Comparison of ENCODE assay signal across 8 cellular contexts in genomic region chr11:697811-698311, GRCh38. TPM values are rescaled to one million over a fixed set of nuclear protein-coding genes. Genes with fewer than 3 reads are reported as not detected.
DNase-seq lines count a peak whose midpoint lies in the region; ATAC-seq and TF ChIP-seq lines count a peak whose summit lies in the region.

No MANE protein-coding gene starts in this region.

- H3K79me2 ChIP-seq in hepatocyte, result peaks cover 68% of the 10 kb centered on the region

- peaks cover 22% of the 10 kb centered on the region for H3K4me1 Mint-ChIP-seq in T-helper 2 cell treated with Interferon-gamma antibody and Interleukin-4, amounts not matched to agents 5 μg/mL and 100 μg/mL, for 36 hours (ENCODE audit: low read depth)
- H3K4me1 Mint-ChIP-seq in WTC11, result peaks cover 23% of the 10 kb centered on the region

- H3K4me3 ChIP-seq in hepatocyte (no peak overlapping the region), subcutaneous abdominal adipose tissue (ENCODE audit: low read depth in 1 of 5, low read length in 5 of 5) (peak overlapping the region in 1 of 5 donors; percentile 16)

- TF ChIP-seq CTCF in WTC11 (IDR thresholded peaks at IDR 0.05), result no peak
- TF ChIP-seq CTCF in hepatocyte (IDR thresholded peaks at IDR 0.05; ENCODE audit: poor library complexity), result no peak

- no peaks in the 10 kb centered on the region for H3K27me3 Mint-ChIP-seq in T-helper 2 cell treated with Interferon-gamma antibody and Interleukin-4, amounts not matched to agents 5 μg/mL and 100 μg/mL, for 36 hours (ENCODE audit: low read depth)
- H3K27me3 Mint-ChIP-seq in WTC11 (ENCODE audit: low read depth), result no peaks in the 10 kb centered on the region

- peak overlapping the region; percentile 57 for H3K27ac Mint-ChIP-seq in T-helper 2 cell treated with Interferon-gamma antibody and Interleukin-4, amounts not matched to agents 5 μg/mL and 100 μg/mL, for 36 hours
- peak overlapping the region; percentile 40 for H3K27ac Mint-ChIP-seq in WTC11

- no peak for DNase-seq in T-helper 2 cell treated with Interferon-gamma antibody and Interleukin-4, amounts not matched to agents 5 μg/mL and 100 μg/mL, for 36 hours (ENCODE audit: low spot score)
- DNase-seq in T-helper 2 cell (no peak), WTC11 (ENCODE audit: low spot score) (no peak), hepatocyte (ENCODE audit: low spot score) (no peak), GOT3 (lab: John Stamatoyannopoulos, UW) (no peak)
- DNase-seq in NK-92 treated with Interleukin-12 subunit alpha and Interleukin-12 subunit beta, amount 100 ng/mL, for 24 hours (lab: John Stamatoyannopoulos, UW), result no peak

- H4K20me1 ChIP-seq in hepatocyte (ENCODE audit: insufficient read depth, poor library complexity, severe bottlenecking), result peaks cover 9% of the 10 kb centered on the region

- H3K27me3 ChIP-seq in hepatocyte (no peaks in the 10 kb centered on the region), subcutaneous abdominal adipose tissue (ENCODE audit: control insufficient read depth in 5 of 5, insufficient read depth in 4 of 5, low read length in 5 of 5) (no peaks in the 10 kb centered on the region)

- POLR2A ChIA-PET in WTC11 (lab: Charles Lee), result no interaction called here

- peak overlapping the region; percentile 4 to 56 (median 24) for H3K9ac ChIP-seq in subcutaneous abdominal adipose tissue (ENCODE audit: low read length in 5 of 5)

- ATAC-seq in WTC11 (no peak), GM21528 (IDR thresholded peaks at IDR 0.05; ENCODE audit: low FRiP score, unreplicated experiment) (no peak)

- peak overlapping the region; percentile 81 for H3K4me2 ChIP-seq in hepatocyte

- H3K9me3 Mint-ChIP-seq in T-helper 2 cell treated with Interferon-gamma antibody and Interleukin-4, amounts not matched to agents 5 μg/mL and 100 μg/mL, for 36 hours, result no peaks in the 10 kb centered on the region
- H3K9me3 Mint-ChIP-seq in WTC11, result no peaks in the 10 kb centered on the region

- H3K4me3 Mint-ChIP-seq in T-helper 2 cell treated with Interferon-gamma antibody and Interleukin-4, amounts not matched to agents 5 μg/mL and 100 μg/mL, for 36 hours, result peak overlapping the region; percentile 86
- H3K4me3 Mint-ChIP-seq in WTC11, result peak overlapping the region; percentile 4; the same call in 1 of the 2 replicates

- H3K36me3 ChIP-seq in hepatocyte (replicated peaks; ENCODE audit: insufficient read depth, low read depth) (no peaks in the 10 kb centered on the region), subcutaneous abdominal adipose tissue (ENCODE audit: control insufficient read depth in 5 of 5, insufficient read depth in 5 of 5, low read length in 5 of 5) (peaks cover 0 to 27% (median 16%) of the 10 kb centered on the region in 5 donors)

- WGBS in hepatocyte (ENCODE audit: low lambda C conversion rate, missing lambda C conversion rate), result 86% methylated on average over 11 of the region's 11 CpGs

- no peaks in the 10 kb centered on the region for H3K9me2 ChIP-seq in hepatocyte (replicated peaks; ENCODE audit: insufficient read depth)

- H3K4me1 ChIP-seq in hepatocyte (ENCODE audit: insufficient read depth), result peaks cover 30% of the 10 kb centered on the region
- H3K4me1 ChIP-seq in subcutaneous abdominal adipose tissue (ENCODE audit: control insufficient read depth in 5 of 5, insufficient read depth in 5 of 5, low read length in 5 of 5), result peaks cover 0 to 52% (median 42%) of the 10 kb centered on the region in 5 donors

- H3K36me3 Mint-ChIP-seq in T-helper 2 cell treated with Interferon-gamma antibody and Interleukin-4, amounts not matched to agents 5 μg/mL and 100 μg/mL, for 36 hours (ENCODE audit: low read depth), result peaks cover 17% of the 10 kb centered on the region
- 0 out of 2 replicates have a peak, but pooled peaks cover 3% of the 10 kb centered on the region for H3K36me3 Mint-ChIP-seq in WTC11

- CTCF ChIA-PET in WTC11 (lab: Charles Lee), result interaction anchor here (0.9 to 4.0 kb wide), 3 partner anchors 8 to 30 kb away, joined by 4 to 38 read pairs (median 15); partner anchors contain the start of gene EPS8L2

- H3K9me3 ChIP-seq in hepatocyte (ENCODE audit: low read depth), result no peaks in the 10 kb centered on the region
- H3K9me3 ChIP-seq in subcutaneous abdominal adipose tissue (ENCODE audit: control insufficient read depth in 5 of 5, low read length in 5 of 5), result no peaks in the 10 kb centered on the region

- no peak overlapping the region for H2AFZ ChIP-seq in hepatocyte

- H3K27ac ChIP-seq in hepatocyte (peak overlapping the region; percentile 88), subcutaneous abdominal adipose tissue (ENCODE audit: low read depth, low read length) (peak overlapping the region; percentile 95)

TF ChIP-seq in WTC11, 78 proteins besides CTCF, POLR2A, EP300 and RAD21:
- TF ChIP-seq, protein P1, sequence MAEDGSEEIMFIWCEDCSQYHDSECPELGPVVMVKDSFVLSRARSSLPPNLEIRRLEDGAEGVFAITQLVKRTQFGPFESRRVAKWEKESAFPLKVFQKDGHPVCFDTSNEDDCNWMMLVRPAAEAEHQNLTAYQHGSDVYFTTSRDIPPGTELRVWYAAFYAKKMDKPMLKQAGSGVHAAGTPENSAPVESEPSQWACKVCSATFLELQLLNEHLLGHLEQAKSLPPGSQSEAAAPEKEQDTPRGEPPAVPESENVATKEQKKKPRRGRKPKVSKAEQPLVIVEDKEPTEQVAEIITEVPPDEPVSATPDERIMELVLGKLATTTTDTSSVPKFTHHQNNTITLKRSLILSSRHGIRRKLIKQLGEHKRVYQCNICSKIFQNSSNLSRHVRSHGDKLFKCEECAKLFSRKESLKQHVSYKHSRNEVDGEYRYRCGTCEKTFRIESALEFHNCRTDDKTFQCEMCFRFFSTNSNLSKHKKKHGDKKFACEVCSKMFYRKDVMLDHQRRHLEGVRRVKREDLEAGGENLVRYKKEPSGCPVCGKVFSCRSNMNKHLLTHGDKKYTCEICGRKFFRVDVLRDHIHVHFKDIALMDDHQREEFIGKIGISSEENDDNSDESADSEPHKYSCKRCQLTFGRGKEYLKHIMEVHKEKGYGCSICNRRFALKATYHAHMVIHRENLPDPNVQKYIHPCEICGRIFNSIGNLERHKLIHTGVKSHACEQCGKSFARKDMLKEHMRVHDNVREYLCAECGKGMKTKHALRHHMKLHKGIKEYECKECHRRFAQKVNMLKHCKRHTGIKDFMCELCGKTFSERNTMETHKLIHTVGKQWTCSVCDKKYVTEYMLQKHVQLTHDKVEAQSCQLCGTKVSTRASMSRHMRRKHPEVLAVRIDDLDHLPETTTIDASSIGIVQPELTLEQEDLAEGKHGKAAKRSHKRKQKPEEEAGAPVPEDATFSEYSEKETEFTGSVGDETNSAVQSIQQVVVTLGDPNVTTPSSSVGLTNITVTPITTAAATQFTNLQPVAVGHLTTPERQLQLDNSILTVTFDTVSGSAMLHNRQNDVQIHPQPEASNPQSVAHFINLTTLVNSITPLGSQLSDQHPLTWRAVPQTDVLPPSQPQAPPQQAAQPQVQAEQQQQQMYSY (CRISPR knock-in tag; IDR thresholded peaks at IDR 0.05), result peak; percentile 40; the same call in 1 of the 2 replicates
- TF ChIP-seq ZNF396 (CRISPR knock-in tag; IDR thresholded peaks at IDR 0.05; ENCODE audit: borderline replicate concordance), result no peak
- TF ChIP-seq ZNF416 (CRISPR knock-in tag; IDR thresholded peaks at IDR 0.05), result no peak

RNA-seq across cellular contexts. Expression of gene TMEM80, which starts 2.2 kb away (rescaled TPM):
- 23.4 to 28.4 TPM (median 24.5 TPM) in 3 replicates for total RNA-seq in WTC11 (2021)
- total RNA-seq in hepatocyte, result 23.8 and 26.7 TPM in 2 replicates
- 35.5 and 38.1 TPM in 2 replicates for polyA plus RNA-seq in hepatocyte

RNA-seq across cellular contexts. Expression of gene DEAF1, which starts 2.8 kb away (rescaled TPM):
- total RNA-seq in WTC11 (2021) (62.2 to 85.3 TPM (median 81.1 TPM) in 3 replicates), hepatocyte (27.2 and 41.5 TPM in 2 replicates)
- 59.1 and 75.1 TPM in 2 replicates for polyA plus RNA-seq in hepatocyte

RNA-seq across cellular contexts. Expression of gene EPS8L2, which starts 8.2 kb away (rescaled TPM):
- total RNA-seq in WTC11 (2021) (49.9 to 56.3 TPM (median 51.6 TPM) in 3 replicates), hepatocyte (135 and 157 TPM in 2 replicates)
- polyA plus RNA-seq in hepatocyte, result 310 and 339 TPM in 2 replicates

RNA-seq across cellular contexts. Expression of gene TALDO1, which starts 49.4 kb away (rescaled TPM):
- 314 to 352 TPM (median 343 TPM) in 3 replicates for total RNA-seq in WTC11 (2021)
- 132 and 137 TPM in 2 replicates for total RNA-seq in hepatocyte
- polyA plus RNA-seq in hepatocyte, result 161 and 178 TPM in 2 replicates
